In genomic region chr7:31120800-31121513, GRCh38 we compare ENCODE assay signal across 20 cellular contexts.
DNase-seq lines count a peak whose midpoint lies in the region; ATAC-seq and TF ChIP-seq lines count a peak whose summit lies in the region.
"Had no signal": no experiment of that assay in that cellular context is flagged by ENCODE, and none has a peak within 500 bp of the region (broad histone marks: within the 10 kb centered on the region; RNA-seq: fewer than 3 reads in every experiment).

No MANE protein-coding gene starts in this region.

- H3K36me3 ChIP-seq in esophagus muscularis mucosa = no peaks in the 10 kb centered on the region
- H3K36me3 ChIP-seq: BE2C had no signal

- H3K27me3 ChIP-seq in esophagus muscularis mucosa = no peaks in the 10 kb centered on the region
- H3K27me3 ChIP-seq: BE2C had no signal

- TF ChIP-seq CTCF in natural killer cell (IDR thresholded peaks at IDR 0.05) = no peak
- TF ChIP-seq CTCF in esophagus muscularis mucosa (IDR thresholded peaks at IDR 0.05) = no peak
- no peak for TF ChIP-seq CTCF in osteocyte (IDR thresholded peaks at IDR 0.05)

- WGBS in esophagus muscularis mucosa = 100% methylated on average over 1 of the region's 3 CpGs

- ATAC-seq in natural killer cell treated with Interleukin-12 subunit alpha and Interleukin-12 subunit beta and Interleukin-15 and Interleukin-18, amount 100 ng/mL, for 72 hours = peak; percentile 19 to 55
- ATAC-seq in natural killer cell (no peak), GM18498 (IDR thresholded peaks at IDR 0.05; ENCODE audit: unreplicated experiment) (no peak)
- ATAC-seq: A549, Panc1 had no signal

- no peaks in the 10 kb centered on the region for H3K4me1 Mint-ChIP-seq in natural killer cell treated with Interleukin-12 subunit alpha and Interleukin-12 subunit beta and Interleukin-15 and Interleukin-18, amount 100 ng/mL, for 72 hours (ENCODE audit: low read depth in 2 of 2)
- no peaks in the 10 kb centered on the region for H3K4me1 Mint-ChIP-seq in natural killer cell
- no peaks in the 10 kb centered on the region for H3K4me1 Mint-ChIP-seq in osteocyte (ENCODE audit: unreplicated experiment)

- TF ChIP-seq POLR2A in esophagus muscularis mucosa (IDR thresholded peaks at IDR 0.05; ENCODE audit: low read depth) = no peak

- intact Hi-C loops in natural killer cell (cut with micrococcal nuclease) = no loop called here
- intact Hi-C loops in esophagus muscularis mucosa (cut with DNase I) = no loop called here

- H3K9me3 ChIP-seq in esophagus muscularis mucosa = no peaks in the 10 kb centered on the region
- H3K9me3 ChIP-seq: A549, BE2C had no signal

- H3K9me3 Mint-ChIP-seq in natural killer cell treated with Interleukin-12 subunit alpha and Interleukin-12 subunit beta and Interleukin-15 and Interleukin-18, amount 100 ng/mL, for 72 hours = no peaks in the 10 kb centered on the region
- no peaks in the 10 kb centered on the region for H3K9me3 Mint-ChIP-seq in natural killer cell
- H3K9me3 Mint-ChIP-seq in osteocyte (ENCODE audit: unreplicated experiment) = no peaks in the 10 kb centered on the region

- peaks cover 20 to 35% of the 10 kb centered on the region in 2 donors for H3K27me3 Mint-ChIP-seq in natural killer cell treated with Interleukin-12 subunit alpha and Interleukin-12 subunit beta and Interleukin-15 and Interleukin-18, amount 100 ng/mL, for 72 hours
- peaks cover 8 to 20% of the 10 kb centered on the region in 2 donors for H3K27me3 Mint-ChIP-seq in natural killer cell (ENCODE audit: low read depth in 2 of 2)
- H3K27me3 Mint-ChIP-seq in osteocyte (ENCODE audit: unreplicated experiment) = peaks cover 64% of the 10 kb centered on the region

- peaks cover 0 to 14% (median 12%) of the 10 kb centered on the region in 4 donors for H3K4me1 ChIP-seq in esophagus muscularis mucosa
- H3K4me1 ChIP-seq: A549 had no signal

- no peak for TF ChIP-seq EP300 in esophagus muscularis mucosa (IDR thresholded peaks at IDR 0.05)

- no peak overlapping the region for H3K4me3 ChIP-seq in esophagus muscularis mucosa
- H3K4me3 ChIP-seq: A549 had no signal

- DNase-seq in natural killer cell treated with Interleukin-12 subunit alpha and Interleukin-12 subunit beta and Interleukin-15 and Interleukin-18, amount 100 ng/mL, for 72 hours (ENCODE audit: low spot score) = no peak
- DNase-seq in natural killer cell (no peak), esophagus muscularis mucosa (ENCODE audit: extremely low spot score) (peak; percentile 90), osteocyte (ENCODE audit: extremely low spot score, unreplicated experiment) (peak; percentile 64), NCI-H2081 (lab: John Stamatoyannopoulos, UW) (no peak), NCI-H2171 treated with DMSO at 0.1 percent for 48 hours (lab: John Stamatoyannopoulos, UW) (no peak)
- DNase-seq: BE2C, DMS53, EL, GF-D8, Karpas-422, MV-4-11, NCI-H1105 treated with DMSO at 0.1 percent for 48 hours, NCI-H2029 treated with DMSO at 0.1 percent for 48 hours, NCI-H2171, NCI-H524 treated with DMSO at 0.1 percent for 48 hours, NCI-H82 had no signal

- H3K4me3 Mint-ChIP-seq in natural killer cell treated with Interleukin-12 subunit alpha and Interleukin-12 subunit beta and Interleukin-15 and Interleukin-18, amount 100 ng/mL, for 72 hours = no peak overlapping the region
- no peak overlapping the region for H3K4me3 Mint-ChIP-seq in natural killer cell
- H3K4me3 Mint-ChIP-seq in osteocyte (ENCODE audit: unreplicated experiment) = no peak overlapping the region

- H3K27ac ChIP-seq in esophagus muscularis mucosa (replicated peaks in 1 of 4) = no peak overlapping the region
- H3K27ac ChIP-seq: A549 had no signal

- H3K27ac Mint-ChIP-seq in natural killer cell treated with Interleukin-12 subunit alpha and Interleukin-12 subunit beta and Interleukin-15 and Interleukin-18, amount 100 ng/mL, for 72 hours = no peak overlapping the region
- H3K27ac Mint-ChIP-seq in natural killer cell (no peak overlapping the region), osteocyte (ENCODE audit: unreplicated experiment) (no peak overlapping the region)

- no peaks in the 10 kb centered on the region for H3K36me3 Mint-ChIP-seq in natural killer cell treated with Interleukin-12 subunit alpha and Interleukin-12 subunit beta and Interleukin-15 and Interleukin-18, amount 100 ng/mL, for 72 hours
- no peaks in the 10 kb centered on the region for H3K36me3 Mint-ChIP-seq in natural killer cell
- H3K36me3 Mint-ChIP-seq in osteocyte (ENCODE audit: unreplicated experiment) = no peaks in the 10 kb centered on the region

Comparison
In these comparisons a context has a peak if more than half of its experiments do, and no peak if none do; other contexts are left out.
1. ATAC-seq: peak in natural killer cell treated with Interleukin-12 subunit alpha and Interleukin-12 subunit beta and Interleukin-15 and Interleukin-18, amount 100 ng/mL, for 72 hours (2 of 2); none in natural killer cell (0 of 3) and GM18498 (single experiment).
2. DNase-seq: peak in esophagus muscularis mucosa (single experiment) and osteocyte (single experiment); none in natural killer cell treated with Interleukin-12 subunit alpha and Interleukin-12 subunit beta and Interleukin-15 and Interleukin-18, amount 100 ng/mL, for 72 hours (single experiment), natural killer cell (single experiment), NCI-H2081 (0 of 2) and NCI-H2171 treated with DMSO at 0.1 percent for 48 hours (single experiment).